ENCODE assay signal across 21 cellular contexts in the genomic region with DNA sequence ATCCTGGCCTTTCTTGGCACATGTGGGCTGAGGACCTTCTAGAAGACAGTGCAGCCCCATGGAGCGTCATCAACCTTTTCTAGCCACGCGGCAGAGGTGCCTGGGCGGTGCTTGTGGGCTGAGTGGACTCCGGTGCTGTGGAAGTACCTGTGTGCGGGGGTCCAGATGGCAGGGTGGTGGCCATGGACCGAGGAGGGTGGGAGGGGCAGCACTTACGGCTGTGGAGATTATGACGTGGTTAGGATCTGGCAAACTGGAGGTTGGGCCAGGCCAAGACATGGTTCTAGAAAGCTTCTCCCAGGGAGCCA. TPM values are rescaled to one million over a fixed set of nuclear protein-coding genes. Genes with fewer than 3 reads are reported as not detected.
A peak's percentile ranks its signal among the peaks of the same experiment; 100 is the strongest.
DNase-seq lines count a peak whose midpoint lies in the region; ATAC-seq, FAIRE-seq and TF ChIP-seq lines count a peak whose summit lies in the region.
"Had no signal": no experiment of that assay in that cellular context is flagged by ENCODE, and none has a peak within 500 bp of the region (broad histone marks: within the 10 kb centered on the region; RNA-seq: fewer than 3 reads in every experiment).

No MANE protein-coding gene starts in this region.

- H3K4me1 ChIP-seq in mesodermal cell (ENCODE audit: control insufficient read depth, insufficient read depth, low read length, poor library complexity, severe bottlenecking) (peaks cover 14% of the 10 kb centered on the region), spleen (peaks cover 4 to 17% (median 12%) of the 10 kb centered on the region in 6 donors)
- H3K4me1 ChIP-seq: foreskin keratinocyte had no signal

- no peaks in the 10 kb centered on the region for H3K9me3 Mint-ChIP-seq in WTC11
- H3K9me3 Mint-ChIP-seq: activated naive CD8-positive, alpha-beta T cell treated with anti-CD3 and anti-CD28 coated beads, Interleukin-2, amount 50 U/mL, for 24 hours; effector memory CD8-positive, alpha-beta T cell; HFFc6 had no signal

- H3K4me1 Mint-ChIP-seq in WTC11 = peaks cover 61% of the 10 kb centered on the region

- no peak for ATAC-seq in WTC11
- ATAC-seq: activated naive CD8-positive, alpha-beta T cell treated with anti-CD3 and anti-CD28 coated beads, Interleukin-2, amount 50 U/mL, for 24 hours; effector memory CD8-positive, alpha-beta T cell; esophagus mucosa; foreskin keratinocyte; left colon had no signal

- H3K27ac ChIP-seq in mesodermal cell (ENCODE audit: low read depth, low read length, severe bottlenecking) = peak overlapping the region; percentile 50
- no peak overlapping the region for H3K27ac ChIP-seq in spleen
- H3K27ac ChIP-seq: foreskin keratinocyte had no signal

- H3K9me3 ChIP-seq in mesodermal cell (ENCODE audit: control insufficient read depth, low read length) (no peaks in the 10 kb centered on the region), spleen (no peaks in the 10 kb centered on the region)

- TF ChIP-seq POLR2A in spleen (IDR thresholded peaks at IDR 0.05) (no peak), erythroblast (IDR thresholded peaks at IDR 0.05; ENCODE audit: low read length) (no peak)

- intact Hi-C loops in spleen (cut with DNase I; ENCODE audit: low total_unique reads) = no loop called here

- DNase-seq in HFF-Myc (ENCODE audit: extremely low read depth, low read depth) (no peak), WTC11 (ENCODE audit: low spot score) (no peak), spleen (peak; percentile 61), GM19239 (ENCODE audit: insufficient read length, low spot score) (no peak), erythroblast (lab: John Stamatoyannopoulos, UW) (no peak)
- no peak for DNase-seq in NK-92 treated with Interleukin-12 subunit alpha and Interleukin-12 subunit beta, amount 100 ng/mL, for 24 hours (lab: John Stamatoyannopoulos, UW)
- DNase-seq: activated CD4-positive, alpha-beta T cell treated with anti-CD3 and anti-CD28 coated beads for 48 hours; activated gamma-delta T cell treated with Interleukin-2 at 50 U/mL for 16 hours; activated naive CD8-positive, alpha-beta T cell treated with anti-CD3 and anti-CD28 coated beads, Interleukin-2, amount 50 U/mL, for 24 hours; activated T-cell treated with anti-CD3 and anti-CD28 coated beads, Interleukin-2, amount 50 U/mL, for 1 hour; CD4-positive, CD25-positive, alpha-beta regulatory T cell; effector memory CD8-positive, alpha-beta T cell; foreskin keratinocyte; HFFc6; KBM-7; left colon; naive B cell; NCI-H2029 treated with DMSO at 0.1 percent for 48 hours; small intestine had no signal

- H3K36me3 Mint-ChIP-seq in WTC11 = no peaks in the 10 kb centered on the region
- H3K36me3 Mint-ChIP-seq: CD4-positive, CD25-positive, alpha-beta regulatory T cell; naive B cell had no signal

- peaks cover 0 to 73% (median 14%) of the 10 kb centered on the region in 7 donors for H3K27me3 ChIP-seq in spleen (replicated peaks in 1 of 7)

- H3K27ac Mint-ChIP-seq in WTC11 = no peak overlapping the region
- H3K27ac Mint-ChIP-seq: activated naive CD8-positive, alpha-beta T cell treated with anti-CD3 and anti-CD28 coated beads, Interleukin-2, amount 50 U/mL, for 24 hours; CD4-positive, CD25-positive, alpha-beta regulatory T cell; effector memory CD8-positive, alpha-beta T cell; HFFc6 had no signal

- H3K4me3 ChIP-seq in HFF-Myc (replicated peaks; ENCODE audit: low read depth, low read length) (peak overlapping the region; percentile 79), mesodermal cell (ENCODE audit: extremely low read depth, insufficient read depth, low read length, poor library complexity, severe bottlenecking) (no peak overlapping the region), spleen (no peak overlapping the region)

- FAIRE-seq in GM19239 (lab: Jason Lieb, UNC) = no peak
- FAIRE-seq: small intestine had no signal

- POLR2A ChIA-PET in WTC11 (lab: Charles Lee) = no interaction called here

- CTCF ChIA-PET in WTC11 (lab: Charles Lee) = interaction anchor here (1.2 to 6.6 kb wide), 7 partner anchors 9 to 180 kb away, joined by 4 to 63 read pairs (median 10); partner anchors contain the start of genes LMO1 and RIC3

- TF ChIP-seq CTCF in HFF-Myc (IDR thresholded peaks at IDR 0.05; ENCODE audit: low read depth, low read length, missing control alignments) (no peak), WTC11 (IDR thresholded peaks at IDR 0.05) (no peak), spleen (IDR thresholded peaks at IDR 0.05 in 8 of 11, conservative IDR thresholded peaks at IDR 0.05 in 3 of 11) (no peak)

- peaks cover 36% of the 10 kb centered on the region for H3K27me3 Mint-ChIP-seq in WTC11 (ENCODE audit: low read depth)

- H3K36me3 ChIP-seq in mesodermal cell (ENCODE audit: control insufficient read depth, insufficient read depth, low read length) (no peaks in the 10 kb centered on the region), spleen (no peaks in the 10 kb centered on the region)

- WGBS in mesodermal cell (ENCODE audit: insufficient coverage in 2 of 2), 2 experiments = 82 to 87% methylated on average over 9 of the region's 9 CpGs
- WGBS in spleen, 5 donors = 77 to 83% (median 82%) methylated on average over 9 of the region's 9 CpGs

- H3K4me3 Mint-ChIP-seq in WTC11 = 0 out of 2 replicates have a peak overlapping the region, but pooled peaks have one; percentile 8
- H3K4me3 Mint-ChIP-seq: activated naive CD8-positive, alpha-beta T cell treated with anti-CD3 and anti-CD28 coated beads, Interleukin-2, amount 50 U/mL, for 24 hours; HFFc6 had no signal

TF ChIP-seq in WTC11, 78 proteins besides CTCF, POLR2A, EP300 and RAD21 (continues in another document):
- TF ChIP-seq ZNF423 (CRISPR knock-in tag; IDR thresholded peaks at IDR 0.05) = no peak
- no peak for TF ChIP-seq ZNF416 (CRISPR knock-in tag; IDR thresholded peaks at IDR 0.05)
- no peak for TF ChIP-seq NR1H2 (CRISPR knock-in tag; IDR thresholded peaks at IDR 0.05)
- no peak for TF ChIP-seq E2F5 (CRISPR knock-in tag; IDR thresholded peaks at IDR 0.05)
- TF ChIP-seq, protein P1, sequence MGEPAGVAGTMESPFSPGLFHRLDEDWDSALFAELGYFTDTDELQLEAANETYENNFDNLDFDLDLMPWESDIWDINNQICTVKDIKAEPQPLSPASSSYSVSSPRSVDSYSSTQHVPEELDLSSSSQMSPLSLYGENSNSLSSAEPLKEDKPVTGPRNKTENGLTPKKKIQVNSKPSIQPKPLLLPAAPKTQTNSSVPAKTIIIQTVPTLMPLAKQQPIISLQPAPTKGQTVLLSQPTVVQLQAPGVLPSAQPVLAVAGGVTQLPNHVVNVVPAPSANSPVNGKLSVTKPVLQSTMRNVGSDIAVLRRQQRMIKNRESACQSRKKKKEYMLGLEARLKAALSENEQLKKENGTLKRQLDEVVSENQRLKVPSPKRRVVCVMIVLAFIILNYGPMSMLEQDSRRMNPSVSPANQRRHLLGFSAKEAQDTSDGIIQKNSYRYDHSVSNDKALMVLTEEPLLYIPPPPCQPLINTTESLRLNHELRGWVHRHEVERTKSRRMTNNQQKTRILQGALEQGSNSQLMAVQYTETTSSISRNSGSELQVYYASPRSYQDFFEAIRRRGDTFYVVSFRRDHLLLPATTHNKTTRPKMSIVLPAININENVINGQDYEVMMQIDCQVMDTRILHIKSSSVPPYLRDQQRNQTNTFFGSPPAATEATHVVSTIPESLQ (CRISPR knock-in tag; IDR thresholded peaks at IDR 0.05) = no peak
- TF ChIP-seq ERG (CRISPR knock-in tag; IDR thresholded peaks at IDR 0.05) = no peak

RNA-seq across cellular contexts. Expression of gene TUB, which starts 2.0 kb away (rescaled TPM):
- total RNA-seq in WTC11 (2021) (29.2 to 32.1 TPM (median 30.0 TPM) in 3 replicates), spleen (1 to 10 TPM; 1.4 to 3.2 (median 2.1) TPM)
- polyA plus RNA-seq in mesodermal cell (2013, experiment 1 of 2) = 19.4 TPM
- 14.1 TPM for polyA plus RNA-seq in mesodermal cell (2013, experiment 2 of 2)
- under 1 TPM; 0.17 to 0.42 (median 0.21) TPM for polyA plus RNA-seq in spleen
